Comparison of ENCODE assay signal across 9 cellular contexts in the genomic region with DNA sequence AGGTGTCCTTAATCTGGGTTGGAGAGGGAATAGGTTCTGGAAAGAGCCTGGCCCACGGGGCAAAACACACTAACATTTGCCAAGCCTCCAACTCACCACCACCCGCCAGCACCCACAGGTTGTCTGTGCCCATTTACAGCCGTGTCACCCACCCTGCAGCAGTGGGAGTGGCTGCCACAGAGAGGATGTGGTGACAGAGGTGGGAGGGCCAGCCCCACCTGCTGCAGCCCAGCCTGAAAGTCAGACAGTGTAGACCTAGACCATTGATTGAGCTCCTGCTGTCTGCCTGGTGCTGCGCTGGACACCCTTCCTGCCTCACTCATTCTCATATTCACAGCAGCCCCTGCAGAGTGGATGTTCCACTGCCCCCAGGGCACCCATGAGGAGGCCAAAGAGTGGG. TPM values are rescaled to one million over a fixed set of nuclear protein-coding genes. Genes with fewer than 3 reads are reported as not detected.
DNase-seq lines count a peak whose midpoint lies in the region; FAIRE-seq and TF ChIP-seq lines count a peak whose summit lies in the region.
"Had no signal": no experiment of that assay in that cellular context is flagged by ENCODE, and none has a peak within 500 bp of the region (broad histone marks: within the 10 kb centered on the region; RNA-seq: fewer than 3 reads in every experiment).

No MANE protein-coding gene starts in this region.

- peaks cover 0 to 12% of the 10 kb centered on the region in 2 donors for H3K4me1 ChIP-seq in kidney (ENCODE audit: control insufficient read depth in 1 of 2, insufficient read depth in 1 of 2, low read depth in 1 of 2, low read length in 2 of 2)

- H3K4me3 ChIP-seq in kidney (ENCODE audit: low read length in 2 of 2) = no peak overlapping the region

- H3K9ac ChIP-seq in kidney (ENCODE audit: low read length in 2 of 2) = no peak overlapping the region

- in situ Hi-C loops in GM13976 (cut with MboI; ENCODE audit: low sequenced_read_pairs, unreplicated experiment) = no loop called here

- no peaks in the 10 kb centered on the region for H3K36me3 ChIP-seq in kidney (ENCODE audit: control insufficient read depth in 1 of 2, insufficient read depth in 2 of 2, low read length in 2 of 2)

- intact Hi-C loops in kidney (cut with DNase I) = loop anchor here (10.0 kb wide), 1 partner anchor 62 kb away; no protein-coding TSS in a partner anchor

- FAIRE-seq in kidney (lab: Jason Lieb, UNC) = no peak

- DNase-seq in NK-92 (lab: John Stamatoyannopoulos, UW; ENCODE audit: unreplicated experiment) (peak; percentile 38), kidney (peak; percentile 53), NCI-H1694 (lab: John Stamatoyannopoulos, UW) (no peak), MV-4-11 (lab: John Stamatoyannopoulos, UW) (no peak), OCI-M2 (lab: John Stamatoyannopoulos, UW; ENCODE audit: unreplicated experiment) (no peak), GM13976 (ENCODE audit: low spot score) (no peak)
- peak; percentile 85 for DNase-seq in activated CD8-positive, alpha-beta memory T cell treated with anti-CD3 and anti-CD28 coated beads, Interleukin-2, amount 50 U/mL, for 1 hour (ENCODE audit: extremely low read depth)
- peak; percentile 55 to 63 for DNase-seq in stimulated activated CD8-positive, alpha-beta memory T cell treated with anti-CD3 and anti-CD28 coated beads, Interleukin-7, amount 100 ng/mL, for 48 hours (ENCODE audit: extremely low read depth in 1 of 2, low read depth in 1 of 2)

- TF ChIP-seq CTCF in kidney (IDR thresholded peaks at IDR 0.05; ENCODE audit: borderline replicate concordance, extremely low read depth, insufficient read depth) (no peak), GM13976 (IDR thresholded peaks at IDR 0.05; ENCODE audit: borderline replicate concordance, control extremely low read depth, extremely low read depth, insufficient read depth, missing control alignments) (no peak)

- H3K27ac ChIP-seq in kidney (ENCODE audit: low read depth in 2 of 2, low read length in 2 of 2) = no peak overlapping the region
- H3K27ac ChIP-seq: epithelial cell of prostate had no signal

- H3K9me3 ChIP-seq in kidney (ENCODE audit: control insufficient read depth in 1 of 2, low read length in 2 of 2) = peaks cover 0 to 14% of the 10 kb centered on the region in 2 donors

RNA-seq across cellular contexts. Expression of gene IL21R, which starts 44.7 kb away (rescaled TPM):
- 3.0 TPM for total RNA-seq in kidney
- 0.65 TPM for polyA plus RNA-seq in kidney (ENCODE audit: insufficient read depth, low read depth, low replicate concordance)

Comparison
In these comparisons a context has a peak if more than half of its experiments do, and no peak if none do; other contexts are left out.
1. DNase-seq: peak in NK-92 (single experiment), activated CD8-positive, alpha-beta memory T cell treated with anti-CD3 and anti-CD28 coated beads, Interleukin-2, amount 50 U/mL, for 1 hour (single experiment), kidney (single experiment) and stimulated activated CD8-positive, alpha-beta memory T cell treated with anti-CD3 and anti-CD28 coated beads, Interleukin-7, amount 100 ng/mL, for 48 hours (2 of 2); none in NCI-H1694 (single experiment), MV-4-11 (single experiment), OCI-M2 (single experiment) and GM13976 (single experiment).